9 cellular contexts compared by ENCODE assay signal in the genomic region with DNA sequence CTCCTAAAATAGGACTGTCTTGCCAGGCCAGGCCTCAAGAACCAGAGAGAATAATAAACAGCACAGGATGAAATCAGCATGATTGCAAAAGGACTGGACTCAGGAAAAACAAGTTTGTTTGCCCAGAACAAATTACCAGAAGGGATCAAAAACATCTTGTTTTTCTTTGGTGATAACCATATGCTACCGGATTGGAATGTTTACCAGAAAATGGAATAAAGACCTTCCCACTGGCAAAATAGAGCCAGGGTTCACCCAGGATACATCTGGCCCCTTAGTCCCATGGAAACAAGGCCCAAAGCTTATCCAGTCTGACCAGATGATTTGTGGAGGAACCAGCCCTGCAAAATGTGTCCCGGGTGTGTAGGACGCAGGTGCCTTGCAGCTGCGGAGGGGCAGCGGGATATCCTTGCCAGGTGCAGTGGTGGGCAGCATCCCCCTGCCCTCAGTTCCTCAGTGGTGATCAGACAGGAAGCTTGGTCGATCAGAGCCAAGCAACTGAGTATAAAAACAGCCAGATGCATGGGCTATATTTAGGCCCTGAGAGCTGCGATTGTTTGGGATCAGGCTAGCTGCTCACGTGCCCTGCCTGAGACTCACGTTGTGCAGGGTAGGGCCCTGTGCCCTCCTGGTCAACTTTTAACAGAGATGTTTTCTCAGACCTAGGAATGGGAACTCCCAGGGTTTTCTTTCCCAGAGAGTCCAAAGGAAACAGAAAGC. TPM values are rescaled to one million over a fixed set of nuclear protein-coding genes. Genes with fewer than 3 reads are reported as not detected.
DNase-seq lines count a peak whose midpoint lies in the region; ATAC-seq and TF ChIP-seq lines count a peak whose summit lies in the region.
"Had no signal": no experiment of that assay in that cellular context is flagged by ENCODE, and none has a peak within 500 bp of the region (broad histone marks: within the 10 kb centered on the region; RNA-seq: fewer than 3 reads in every experiment).

No MANE protein-coding gene starts in this region.

- WGBS in tibial nerve, 2 donors: 18% methylated on average over 8 to 9 of the region's 9 CpGs

- H3K27ac ChIP-seq in dorsolateral prefrontal cortex (peak overlapping the region; percentile 81 to 98 (median 93)), tibial nerve (peak overlapping the region; percentile 72 to 97 (median 87))
- H3K27ac ChIP-seq: SK-N-MC had no signal

- TF ChIP-seq POLR2A in tibial nerve (IDR thresholded peaks at IDR 0.05): peak in 1 of 2 donors; percentile 6

- H3K27ac Mint-ChIP-seq in mesothelial cell of epicardium (peak overlapping the region; percentile 83), nephron progenitor cell (no peak overlapping the region)
- no peak overlapping the region for H3K27ac Mint-ChIP-seq in stimulated activated naive B cell treated with anti-CD40 and anti-IgM and Interleukin-4, amounts not matched to agents 10 μg/mL and 1 μg/mL and 100 μg/mL, for 72 hours

- H3K4me3 Mint-ChIP-seq in mesothelial cell of epicardium (no peak overlapping the region), nephron progenitor cell (no peak overlapping the region)
- H3K4me3 Mint-ChIP-seq in stimulated activated naive B cell treated with anti-CD40 and anti-IgM and Interleukin-4, amounts not matched to agents 10 μg/mL and 1 μg/mL and 100 μg/mL, for 72 hours: no peak overlapping the region

- H3K27me3 Mint-ChIP-seq in mesothelial cell of epicardium (ENCODE audit: low read depth): no peaks in the 10 kb centered on the region
- peaks cover 17% of the 10 kb centered on the region for H3K27me3 Mint-ChIP-seq in nephron progenitor cell (ENCODE audit: low read depth, poor library complexity)
- H3K27me3 Mint-ChIP-seq in stimulated activated naive B cell treated with anti-CD40 and anti-IgM and Interleukin-4, amounts not matched to agents 10 μg/mL and 1 μg/mL and 100 μg/mL, for 72 hours: peaks cover 0 to 5% of the 10 kb centered on the region in 2 donors

- TF ChIP-seq EP300 in tibial nerve (IDR thresholded peaks at IDR 0.05): peak; percentile 26 to 91

- H3K4me1 ChIP-seq in tibial nerve: peaks cover 4 to 93% (median 73%) of the 10 kb centered on the region in 4 donors

- no peak for TF ChIP-seq CTCF in dorsolateral prefrontal cortex (IDR thresholded peaks at IDR 0.05 in 54 of 56, conservative IDR thresholded peaks at IDR 0.05 in 2 of 56; ENCODE audit: low read depth in 1 of 56, partially characterized antibody in 56 of 56)
- no peak for TF ChIP-seq CTCF in mesothelial cell of epicardium (IDR thresholded peaks at IDR 0.05; ENCODE audit: unreplicated experiment)
- no peak for TF ChIP-seq CTCF in tibial nerve (IDR thresholded peaks at IDR 0.05)
- TF ChIP-seq CTCF in nephron progenitor cell (IDR thresholded peaks at IDR 0.05): no peak

- H3K27me3 ChIP-seq in dorsolateral prefrontal cortex: no peaks in the 10 kb centered on the region
- H3K27me3 ChIP-seq in tibial nerve: no peaks in the 10 kb centered on the region

- H3K4me1 Mint-ChIP-seq in mesothelial cell of epicardium: peaks cover 47% of the 10 kb centered on the region
- H3K4me1 Mint-ChIP-seq in nephron progenitor cell: peaks cover 41% of the 10 kb centered on the region
- H3K4me1 Mint-ChIP-seq in stimulated activated naive B cell treated with anti-CD40 and anti-IgM and Interleukin-4, amounts not matched to agents 10 μg/mL and 1 μg/mL and 100 μg/mL, for 72 hours: peaks cover 11 to 13% of the 10 kb centered on the region in 2 donors

- no peaks in the 10 kb centered on the region for H3K9me3 Mint-ChIP-seq in mesothelial cell of epicardium
- peaks cover 12% of the 10 kb centered on the region for H3K9me3 Mint-ChIP-seq in nephron progenitor cell
- H3K9me3 Mint-ChIP-seq in stimulated activated naive B cell treated with anti-CD40 and anti-IgM and Interleukin-4, amounts not matched to agents 10 μg/mL and 1 μg/mL and 100 μg/mL, for 72 hours: no peaks in the 10 kb centered on the region

- H3K36me3 ChIP-seq in tibial nerve: peaks cover 0 to 30% (median 0%) of the 10 kb centered on the region in 3 donors

- intact Hi-C loops in dorsolateral prefrontal cortex (cut with DNase I): no loop called here

- no peak for ATAC-seq in stimulated activated naive B cell treated with anti-CD40 and anti-IgM and Interleukin-4, amounts not matched to agents 10 μg/mL and 1 μg/mL and 100 μg/mL, for 72 hours (replicated peaks)
- ATAC-seq in HG02973 (IDR thresholded peaks at IDR 0.05; ENCODE audit: unreplicated experiment): no peak

- H3K4me3 ChIP-seq in dorsolateral prefrontal cortex (peak overlapping the region in 8 of 59 donors; percentile 4 to 24 (median 20)), tibial nerve (peak overlapping the region in 1 of 4 donors; percentile 8)
- H3K4me3 ChIP-seq: SK-N-MC had no signal

- DNase-seq in SIG-M5 treated with dmso at 0.1 percent for 504 hours (lab: John Stamatoyannopoulos, UW; ENCODE audit: unreplicated experiment) (peak; percentile 17), SIG-M5 (lab: John Stamatoyannopoulos, UW) (no peak), dorsolateral prefrontal cortex (peak in 2 of 10 donors; percentile 58 to 74), mesothelial cell of epicardium (ENCODE audit: low spot score in 2 of 2, unreplicated experiment in 2 of 2) (no peak), tibial nerve (ENCODE audit: low spot score in 2 of 2) (peak; percentile 74 to 79), nephron progenitor cell (no peak)
- DNase-seq in stimulated activated naive B cell treated with anti-CD40 and anti-IgM and Interleukin-4, amounts not matched to agents 10 μg/mL and 1 μg/mL and 100 μg/mL, for 72 hours: no peak

- H3K9me3 ChIP-seq in tibial nerve: no peaks in the 10 kb centered on the region

- H3K36me3 Mint-ChIP-seq in mesothelial cell of epicardium: peaks cover 2% of the 10 kb centered on the region
- peaks cover 15% of the 10 kb centered on the region for H3K36me3 Mint-ChIP-seq in nephron progenitor cell (ENCODE audit: low read depth)
- no peaks in the 10 kb centered on the region for H3K36me3 Mint-ChIP-seq in stimulated activated naive B cell treated with anti-CD40 and anti-IgM and Interleukin-4, amounts not matched to agents 10 μg/mL and 1 μg/mL and 100 μg/mL, for 72 hours

RNA-seq across cellular contexts. Expression of gene ZNF22, which starts 4.6 kb away (rescaled TPM):
- total RNA-seq in dorsolateral prefrontal cortex: 10 to 100 TPM in 117 of 120 experiments, 1 to 10 TPM in 3; 9.2 to 20.9 (median 14.1) TPM
- total RNA-seq in mesothelial cell of epicardium: 44.7 to 46.8 TPM (median 45.2 TPM) in 3 replicates
- total RNA-seq in tibial nerve: 10 to 100 TPM; 23.4 to 30.2 (median 26.0) TPM

RNA-seq across cellular contexts. Expression of gene DEPP1, which starts 17.5 kb away (rescaled TPM):
- 100 to 1,000 TPM in 23 of 120 experiments, 10 to 100 TPM in 91, 1 to 10 TPM in 6; 8.1 to 234 (median 44.3) TPM for total RNA-seq in dorsolateral prefrontal cortex
- total RNA-seq in mesothelial cell of epicardium: 8.0 to 11.1 TPM (median 10.1 TPM) in 3 replicates
- 1,000 to 10,000 TPM in 1 of 4 donors, 100 to 1,000 TPM in 3; 530 to 1,439 (median 798) TPM for total RNA-seq in tibial nerve

RNA-seq across cellular contexts. Expression of gene RASSF4, which starts 36.5 kb away (rescaled TPM):
- 100 to 1,000 TPM in 81 of 120 experiments, 10 to 100 TPM in 39; 54.6 to 175 (median 111) TPM for total RNA-seq in dorsolateral prefrontal cortex
- total RNA-seq in mesothelial cell of epicardium: 15.4 to 16.6 TPM (median 16.3 TPM) in 3 replicates
- 100 to 1,000 TPM; 153 to 275 (median 185) TPM for total RNA-seq in tibial nerve

Comparison
In these comparisons a context has a peak if more than half of its experiments do, and no peak if none do; other contexts are left out.
1. DNase-seq: peak in SIG-M5 treated with dmso at 0.1 percent for 504 hours (single experiment) and tibial nerve (2 of 2); none in SIG-M5 (single experiment), mesothelial cell of epicardium (0 of 2), nephron progenitor cell (single experiment) and stimulated activated naive B cell treated with anti-CD40 and anti-IgM and Interleukin-4, amounts not matched to agents 10 μg/mL and 1 μg/mL and 100 μg/mL, for 72 hours (single experiment).